Comparison of ENCODE assay signal across 20 cellular contexts in the genomic region with DNA sequence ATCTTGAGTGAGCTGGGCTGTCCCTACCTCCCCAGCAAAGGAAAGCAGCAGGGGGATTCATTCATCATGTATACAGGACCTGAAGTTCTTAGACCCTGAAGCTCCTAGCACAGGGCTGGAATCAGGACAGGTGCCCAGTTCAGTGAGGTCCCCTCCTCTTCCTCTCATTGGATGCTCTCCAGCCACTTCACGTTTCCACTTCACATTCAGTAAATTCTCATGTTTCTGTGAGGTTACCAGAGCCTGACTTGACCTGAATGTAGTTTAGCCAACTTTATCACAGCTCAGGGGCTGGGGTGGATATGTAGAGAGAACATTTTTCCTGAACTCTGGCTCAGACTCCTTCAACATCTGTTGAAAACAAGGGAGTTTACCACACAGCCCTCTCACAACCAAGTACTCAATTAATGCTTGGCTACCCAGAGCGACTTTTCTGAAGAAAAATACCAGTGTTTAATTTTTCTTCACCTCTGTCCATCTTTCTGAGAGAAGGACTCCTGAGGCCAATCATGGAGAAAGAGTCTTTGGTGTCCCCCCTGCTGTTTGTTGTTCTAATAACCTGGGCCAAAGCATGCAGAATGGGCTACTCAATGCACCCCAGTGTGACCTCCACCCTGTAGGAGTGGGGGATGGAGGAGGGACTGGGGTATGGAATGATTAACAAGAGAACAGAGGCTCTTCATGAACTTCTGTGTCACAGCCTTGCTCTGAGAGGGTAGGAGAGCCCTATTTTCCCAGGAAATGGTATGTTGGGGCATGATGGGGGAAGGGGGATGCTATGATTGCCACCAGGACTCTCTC.
"Had no signal": no experiment of that assay in that cellular context is flagged by ENCODE, and none has a peak within 500 bp of the region (broad histone marks: within the 10 kb centered on the region; RNA-seq: fewer than 3 reads in every experiment).

No MANE protein-coding gene starts in this region.

- H3K36me3 Mint-ChIP-seq: activated naive CD4-positive, alpha-beta T cell treated with anti-CD3 and anti-CD28 coated beads, Interleukin-2, amount 50 U/mL, for 72 hours; natural killer cell treated with Interleukin-12 subunit alpha and Interleukin-12 subunit beta and Interleukin-15 and Interleukin-18, amount 100 ng/mL, for 72 hours had no signal

- H3K27me3 ChIP-seq: body of pancreas, foreskin keratinocyte had no signal

- H3K4me3 Mint-ChIP-seq: activated CD4-positive, alpha-beta memory T cell treated with anti-CD3 and anti-CD28 coated beads, Interleukin-2, amount 10 ng/mL, durations not matched to agents 7 days and 5 days; natural killer cell treated with Interleukin-12 subunit alpha and Interleukin-12 subunit beta and Interleukin-15 and Interleukin-18, amount 100 ng/mL, for 72 hours; type B pancreatic cell; WTC11 had no signal

- H3K27me3 Mint-ChIP-seq: type B pancreatic cell had no signal

- H3K4me3 ChIP-seq: body of pancreas, coronary artery had no signal

- H3K9me3 Mint-ChIP-seq: activated CD4-positive, alpha-beta memory T cell treated with anti-CD3 and anti-CD28 coated beads, Interleukin-2, amount 10 ng/mL, durations not matched to agents 7 days and 5 days; natural killer cell treated with Interleukin-12 subunit alpha and Interleukin-12 subunit beta and Interleukin-15 and Interleukin-18, amount 100 ng/mL, for 72 hours had no signal

- ATAC-seq: activated naive CD4-positive, alpha-beta T cell treated with anti-CD3 and anti-CD28 coated beads, Interleukin-2, amount 50 U/mL, for 72 hours; body of pancreas; foreskin keratinocyte; left colon; natural killer cell treated with Interleukin-12 subunit alpha and Interleukin-12 subunit beta and Interleukin-15 and Interleukin-18, amount 100 ng/mL, for 72 hours; WTC11 had no signal

- H3K9me3 ChIP-seq: body of pancreas had no signal

- H3K4me1 ChIP-seq: body of pancreas, foreskin keratinocyte had no signal

- H3K4me1 Mint-ChIP-seq: activated CD4-positive, alpha-beta memory T cell treated with anti-CD3 and anti-CD28 coated beads, Interleukin-2, amount 10 ng/mL, durations not matched to agents 7 days and 5 days had no signal

- H3K27ac ChIP-seq: body of pancreas, foreskin keratinocyte had no signal

- H3K27ac Mint-ChIP-seq: activated CD4-positive, alpha-beta memory T cell treated with anti-CD3 and anti-CD28 coated beads, Interleukin-2, amount 10 ng/mL, durations not matched to agents 7 days and 5 days; activated naive CD4-positive, alpha-beta T cell treated with anti-CD3 and anti-CD28 coated beads, Interleukin-2, amount 50 U/mL, for 72 hours; natural killer cell treated with Interleukin-12 subunit alpha and Interleukin-12 subunit beta and Interleukin-15 and Interleukin-18, amount 100 ng/mL, for 72 hours; type B pancreatic cell; WTC11 had no signal

- DNase-seq: activated CD4-positive, alpha-beta memory T cell treated with anti-CD3 and anti-CD28 coated beads, Interleukin-2, amount 10 ng/mL, durations not matched to agents 7 days and 5 days; activated CD4-positive, alpha-beta T cell treated with anti-CD3 and anti-CD28 coated beads for 4 hours; activated effector memory CD4-positive, alpha-beta T cell treated with anti-CD3 and anti-CD28 coated beads, Interleukin-2, amount 50 U/mL, for 16 hours; activated T-cell treated with anti-CD3 and anti-CD28 coated beads, Interleukin-2, amount 50 U/mL, for 48 hours; body of pancreas; central memory CD4-positive, alpha-beta T cell; foreskin keratinocyte; left colon; mesendoderm; retina; small intestine; stimulated activated CD4-positive, alpha-beta T cell treated with anti-CD3 and anti-CD28 coated beads, Interleukin-4, amount 100 ng/mL, for 4 hours; stimulated activated CD8-positive, alpha-beta memory T cell treated with anti-CD3 and anti-CD28 coated beads, Interleukin-4, amount 100 ng/mL, for 48 hours; stimulated activated naive CD4-positive, alpha-beta T cell treated with Interleukin-2 at 50 U/mL for 16 hours; substantia nigra had no signal
